In genomic region chr14:68552075-68552474, GRCh38 we compare ENCODE assay signal across 18 cellular contexts.
A peak's percentile ranks its signal among the peaks of the same experiment; 100 is the strongest.
DNase-seq lines count a peak whose midpoint lies in the region; ATAC-seq and TF ChIP-seq lines count a peak whose summit lies in the region.
"Had no signal": no experiment of that assay in that cellular context is flagged by ENCODE, and none has a peak within 500 bp of the region (broad histone marks: within the 10 kb centered on the region; RNA-seq: fewer than 3 reads in every experiment).

No MANE protein-coding gene starts in this region.

- H3K4me1 ChIP-seq in right atrium auricular region: peaks cover 0 to 78% of the 10 kb centered on the region in 2 donors

- intact Hi-C loops in Right ventricle myocardium superior (cut with DNase I): no loop called here
- intact Hi-C loops in left colon (cut with DNase I, micrococcal nuclease): no loop called here

- ATAC-seq in Right ventricle myocardium superior (ENCODE audit: poor library complexity): no peak
- peak; percentile 44 for ATAC-seq in left colon
- no peak for ATAC-seq in GM21423 (IDR thresholded peaks at IDR 0.05; ENCODE audit: unreplicated experiment)
- no peak for ATAC-seq in activated T-cell treated with anti-CD3 and anti-CD28 coated beads, Interleukin-2, amount 50 U/mL, for 4 hours
- ATAC-seq in HG03175 (IDR thresholded peaks at IDR 0.05; ENCODE audit: unreplicated experiment): no peak
- ATAC-seq: GM23338; stimulated activated naive CD8-positive, alpha-beta T cell treated with anti-CD3 and anti-CD28 coated beads, Interleukin-15, Interleukin-2, amounts not matched to agents 100 U/mL and 50 U/mL, for 24 hours had no signal

- no peaks in the 10 kb centered on the region for H3K27me3 ChIP-seq in right atrium auricular region
- H3K27me3 ChIP-seq: cardiac muscle cell, neutrophil had no signal

- H3K9me3 ChIP-seq in right atrium auricular region: no peaks in the 10 kb centered on the region
- H3K9me3 ChIP-seq: neutrophil had no signal

- H3K27ac ChIP-seq in right atrium auricular region (peak overlapping the region; percentile 87 to 97), skin epidermis (peak overlapping the region in 17 of 21 experiments; percentile 1 to 91 (median 62))

- H3K4me3 ChIP-seq in right atrium auricular region (no peak overlapping the region), skin epidermis (no peak overlapping the region)
- H3K4me3 ChIP-seq: cardiac muscle cell, GM23338 had no signal

- no peaks in the 10 kb centered on the region for H3K27me3 Mint-ChIP-seq in activated T-cell treated with anti-CD3 and anti-CD28 coated beads, Interleukin-2, amount 50 U/mL, for 4 hours (ENCODE audit: low read depth)
- H3K27me3 Mint-ChIP-seq: memory B cell had no signal

- TF ChIP-seq CTCF in right atrium auricular region (IDR thresholded peaks at IDR 0.05): no peak

- no peak overlapping the region for H3K4me3 Mint-ChIP-seq in activated T-cell treated with anti-CD3 and anti-CD28 coated beads, Interleukin-2, amount 50 U/mL, for 4 hours
- H3K4me3 Mint-ChIP-seq: activated naive CD8-positive, alpha-beta T cell treated with anti-CD3 and anti-CD28 coated beads, Interleukin-2, amount 10 ng/mL, durations not matched to agents 7 days and 5 days; GM23338; memory B cell had no signal

- no peaks in the 10 kb centered on the region for H3K36me3 ChIP-seq in right atrium auricular region
- H3K36me3 ChIP-seq: cardiac muscle cell, neutrophil had no signal

- no peak for DNase-seq in right atrium auricular region (ENCODE audit: low spot score)
- DNase-seq in Right ventricle myocardium superior: no peak
- DNase-seq in left colon: no peak
- no peak for DNase-seq in activated T-cell treated with anti-CD3 and anti-CD28 coated beads, Interleukin-2, amount 50 U/mL, for 4 hours
- DNase-seq in pons (ENCODE audit: low spot score): no peak
- DNase-seq: activated CD4-positive, alpha-beta T cell treated with anti-CD3 and anti-CD28 coated beads, Interleukin-2, amount 50 U/mL, for 1 hour; activated naive CD8-positive, alpha-beta T cell treated with anti-CD3 and anti-CD28 coated beads, Interleukin-2, amount 10 ng/mL, durations not matched to agents 7 days and 5 days; activated T-cell treated with anti-CD3 and anti-CD28 coated beads for 4 hours; NCI-H1694; NCI-H510A; stimulated activated naive CD8-positive, alpha-beta T cell treated with anti-CD3 and anti-CD28 coated beads, Interleukin-15, Interleukin-2, amounts not matched to agents 100 U/mL and 50 U/mL, for 24 hours had no signal

- H3K4me1 Mint-ChIP-seq in activated T-cell treated with anti-CD3 and anti-CD28 coated beads, Interleukin-2, amount 50 U/mL, for 4 hours (ENCODE audit: low read depth): peaks cover 9% of the 10 kb centered on the region

- no peaks in the 10 kb centered on the region for H3K36me3 Mint-ChIP-seq in activated T-cell treated with anti-CD3 and anti-CD28 coated beads, Interleukin-2, amount 50 U/mL, for 4 hours (ENCODE audit: insufficient read depth)
- H3K36me3 Mint-ChIP-seq: activated naive CD8-positive, alpha-beta T cell treated with anti-CD3 and anti-CD28 coated beads, Interleukin-2, amount 10 ng/mL, durations not matched to agents 7 days and 5 days; memory B cell had no signal

- H3K9me3 Mint-ChIP-seq in activated T-cell treated with anti-CD3 and anti-CD28 coated beads, Interleukin-2, amount 50 U/mL, for 4 hours: no peaks in the 10 kb centered on the region
- H3K9me3 Mint-ChIP-seq: activated naive CD8-positive, alpha-beta T cell treated with anti-CD3 and anti-CD28 coated beads, Interleukin-2, amount 10 ng/mL, durations not matched to agents 7 days and 5 days; GM23338; memory B cell had no signal
